24 cellular contexts compared by ENCODE assay signal in the genomic region with DNA sequence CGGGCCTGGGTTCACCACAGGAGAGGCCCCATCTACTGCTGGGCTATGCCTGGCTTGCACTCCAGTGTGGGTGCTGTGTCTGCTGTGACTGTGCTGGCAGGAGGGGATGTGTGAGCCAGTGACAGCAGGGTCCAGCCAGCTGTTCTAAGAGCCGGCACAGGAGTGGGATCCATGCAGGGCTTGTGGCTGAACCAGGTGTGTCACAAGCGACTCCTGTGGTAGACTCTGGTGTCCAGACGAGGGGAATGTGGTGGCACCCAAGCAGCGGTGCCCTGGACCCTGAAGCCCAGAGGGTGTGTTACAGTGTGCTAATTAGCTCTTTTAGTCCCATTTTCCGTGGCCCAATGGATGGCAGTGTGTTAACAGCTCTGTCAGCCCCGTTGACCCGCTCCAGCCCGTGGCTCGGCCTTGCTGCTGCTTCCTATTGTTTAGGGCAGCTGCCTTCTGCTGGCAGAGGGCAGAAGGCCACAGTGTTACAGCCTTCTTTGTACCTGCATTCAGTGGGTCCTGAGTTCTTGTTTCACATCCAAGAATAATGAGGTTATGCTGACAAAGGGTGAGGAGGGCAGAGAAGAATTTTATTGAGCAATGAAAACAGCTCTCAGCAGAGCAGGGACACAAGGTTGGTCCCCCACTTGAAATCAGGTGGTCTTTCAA.
DNase-seq lines count a peak whose midpoint lies in the region; ATAC-seq, FAIRE-seq and TF ChIP-seq lines count a peak whose summit lies in the region.
"Had no signal": no experiment of that assay in that cellular context is flagged by ENCODE, and none has a peak within 500 bp of the region (broad histone marks: within the 10 kb centered on the region; RNA-seq: fewer than 3 reads in every experiment).

No MANE protein-coding gene starts in this region.

- DNase-seq in Panc1 (ENCODE audit: low read depth, low spot score) = no peak
- peak in 1 of 2 experiments; percentile 49 for DNase-seq in H1 (ENCODE audit: low read depth in 1 of 2, low spot score in 2 of 2)
- DNase-seq in mesendoderm = no peak
- no peak for DNase-seq in stomach
- no peak for DNase-seq in nucleus accumbens (lab: John Stamatoyannopoulos, UW)
- no peak for DNase-seq in A172 (ENCODE audit: low spot score)
- no peak for DNase-seq in activated naive CD4-positive, alpha-beta T cell treated with anti-CD3 and anti-CD28 coated beads, Interleukin-2, amount 50 U/mL, for 72 hours (ENCODE audit: low spot score in 2 of 2)
- DNase-seq: activated CD4-positive, CD25-positive, alpha-beta regulatory T cell treated with anti-CD3 and anti-CD28 coated beads, Interleukin-2, amount 50 U/mL, for 72 hours; activated CD8-positive, alpha-beta memory T cell treated with anti-CD3 and anti-CD28 coated beads for 24 hours; activated naive CD4-positive, alpha-beta T cell treated with Interleukin-2 at 50 U/mL for 16 hours; activated T-cell treated with anti-CD3 and anti-CD28 coated beads, Interleukin-2, amount 50 U/mL, for 4 hours; anterior cingulate cortex; DMS79; effector memory CD4-positive, alpha-beta T cell; HCEC 1CT; NCI-H2107; ovary; RPMI8226; stimulated activated naive CD4-positive, alpha-beta T cell; T1000 had no signal

- no peak overlapping the region for H3K23ac ChIP-seq in H1 (ENCODE audit: insufficient read length)
- no peak overlapping the region for H3K23ac ChIP-seq in mesendoderm (ENCODE audit: low read length)

- H3K9ac ChIP-seq in H1 (replicated peaks in 1 of 4; ENCODE audit: extremely low read depth in 1 of 4, low read depth in 3 of 4, low read length in 3 of 4) (no peak overlapping the region), mesendoderm (ENCODE audit: low read length) (peak overlapping the region; percentile 14)

- POLR2A ChIA-PET in Panc1 (lab: Charles Lee) = no interaction called here
- POLR2A ChIA-PET in H1 (lab: Charles Lee; ENCODE audit: partially characterized antibody) = interaction anchor here (0.8 kb wide), 1 partner anchor 9 kb away, joined by 4 read pairs; no protein-coding TSS in a partner anchor

- TF ChIP-seq RAD21 in H1 (IDR thresholded peaks at IDR 0.05 in 1 of 2, conservative IDR thresholded peaks at IDR 0.05 in 1 of 2; ENCODE audit: low read depth in 2 of 2, low read length in 2 of 2) = peak in 1 of 2 experiments; percentile 20; a peak in 1 of 4 replicates

- H3K4me2 ChIP-seq in H1 (ENCODE audit: insufficient read depth in 1 of 2, low read depth in 2 of 2, low read length in 2 of 2) (no peak overlapping the region), mesendoderm (ENCODE audit: low read length) (no peak overlapping the region)

- H4K5ac ChIP-seq in H1 (ENCODE audit: insufficient read length, low read depth, low read length) (no peak overlapping the region), mesendoderm (ENCODE audit: low read length) (no peak overlapping the region)

- ATAC-seq in Panc1 (no peak), GM18519 (IDR thresholded peaks at IDR 0.05; ENCODE audit: low FRiP score, unreplicated experiment) (no peak)
- no peak for ATAC-seq in activated naive CD4-positive, alpha-beta T cell treated with anti-CD3 and anti-CD28 coated beads, Interleukin-2, amount 50 U/mL, for 72 hours
- ATAC-seq: activated T-cell treated with anti-CD3 and anti-CD28 coated beads, Interleukin-2, amount 50 U/mL, for 4 hours; SK-N-SH treated with all-trans-retinoic acid at 6 μM for 48 hours had no signal

- no peak overlapping the region for H3K56ac ChIP-seq in H1 (replicated peaks; ENCODE audit: insufficient read length, low read depth, low read length)
- peak overlapping the region; percentile 68 for H3K56ac ChIP-seq in mesendoderm (ENCODE audit: low read length)

- H3K79me2 ChIP-seq in H1 (ENCODE audit: control insufficient read depth in 1 of 2, insufficient read depth in 2 of 2, low read length in 2 of 2) (no peaks in the 10 kb centered on the region), mesendoderm (ENCODE audit: control insufficient read depth, insufficient read depth, low read length) (no peaks in the 10 kb centered on the region)

- WGBS in H1 (ENCODE audit: extremely low coverage in 1 of 2, insufficient coverage in 1 of 2, insufficient read length in 1 of 2, insufficient replicate concordance in 2 of 2, low coverage in 1 of 2, low lambda C conversion rate in 2 of 2, missing lambda C conversion rate in 1 of 2), 2 experiments = 90% methylated on average over 10 of the region's 10 CpGs; no CpG with 5 or more reads in 1 of the 2 experiments
- WGBS in mesendoderm (ENCODE audit: extremely low coverage, insufficient coverage, low lambda C conversion rate) = no CpG with 5 or more reads among the region's 10 CpGs
- WGBS in stomach, 5 donors = 90 to 96% (median 90%) methylated on average over 10 of the region's 10 CpGs

- H3K36me3 ChIP-seq in Panc1 (ENCODE audit: control insufficient read depth, insufficient read depth, low read length) (no peaks in the 10 kb centered on the region), H1 (ENCODE audit: control insufficient read depth in 2 of 4, insufficient read depth in 4 of 4, low read length in 3 of 4) (no peaks in the 10 kb centered on the region), mesendoderm (ENCODE audit: control insufficient read depth, insufficient read depth, low read length) (no peaks in the 10 kb centered on the region), stomach (no peaks in the 10 kb centered on the region)
- H3K36me3 ChIP-seq: ovary, upper lobe of left lung had no signal

- H3K9me3 ChIP-seq in Panc1 (ENCODE audit: control insufficient read depth, insufficient read depth, low read depth, low read length) (peaks cover 6% of the 10 kb centered on the region; the same call in 1 of the 2 replicates), H1 (ENCODE audit: insufficient read depth in 2 of 2, low read depth in 1 of 2, low read length in 1 of 2) (no peaks in the 10 kb centered on the region), stomach (peaks cover 0 to 6% (median 0%) of the 10 kb centered on the region in 4 donors)
- H3K9me3 ChIP-seq: ovary had no signal

- H3K27ac ChIP-seq in Panc1 (ENCODE audit: low read length) = peak overlapping the region; percentile 99
- H3K27ac ChIP-seq in H1 (ENCODE audit: low read depth, low read length) = no peak overlapping the region
- peak overlapping the region; percentile 28 for H3K27ac ChIP-seq in mesendoderm (ENCODE audit: low read depth, low read length)
- H3K27ac ChIP-seq in stomach = peak overlapping the region in 4 of 5 donors; percentile 34 to 91 (median 84)

- TF ChIP-seq CTCF in Panc1 (IDR thresholded peaks at IDR 0.05) (no peak), H1 (IDR thresholded peaks at IDR 0.05; ENCODE audit: control extremely low read depth in 1 of 3, insufficient read depth in 1 of 3, low read depth in 1 of 3, low read length in 3 of 3) (peak in 1 of 3 experiments; percentile 8; a peak in 1 of 4 replicates), stomach (IDR thresholded peaks at IDR 0.05) (no peak)

- CTCF ChIA-PET in Panc1 (lab: Charles Lee) = no interaction called here
- CTCF ChIA-PET in H1 (lab: Charles Lee; ENCODE audit: partially characterized antibody) = interaction anchor here (0.9 to 2.3 kb wide), 7 partner anchors 11 to 55 kb away, joined by 3 to 7 read pairs (median 4); no protein-coding TSS in a partner anchor

- H4K20me1 ChIP-seq in H1 (replicated peaks in 1 of 2; ENCODE audit: control insufficient read depth in 1 of 2, insufficient read depth in 2 of 2, low read length in 2 of 2) = no peaks in the 10 kb centered on the region

- H3K4ac ChIP-seq in H1 (replicated peaks; ENCODE audit: insufficient read length, low read depth, low read length) = no peak overlapping the region
- H3K4ac ChIP-seq in mesendoderm (ENCODE audit: low read depth, low read length) = no peak overlapping the region

- no peak overlapping the region for H2BK20ac ChIP-seq in H1 (ENCODE audit: low read length)

- peaks cover 35% of the 10 kb centered on the region for H3K4me1 ChIP-seq in Panc1 (ENCODE audit: control insufficient read depth, insufficient read depth, low read length)
- peaks cover 3 to 17% (median 12%) of the 10 kb centered on the region in 4 experiments for H3K4me1 ChIP-seq in H1 (replicated peaks in 1 of 4; ENCODE audit: control insufficient read depth in 3 of 4, insufficient read depth in 4 of 4, low read length in 3 of 4)
- H3K4me1 ChIP-seq in mesendoderm (ENCODE audit: control insufficient read depth, low read depth, low read length) = peaks cover 10% of the 10 kb centered on the region
- peaks cover 38 to 65% (median 53%) of the 10 kb centered on the region in 4 donors for H3K4me1 ChIP-seq in stomach

- H3K79me1 ChIP-seq in H1 (ENCODE audit: low read depth, low read length) = no peaks in the 10 kb centered on the region
- H3K79me1 ChIP-seq in mesendoderm (ENCODE audit: low read length) = no peaks in the 10 kb centered on the region

- no peak for FAIRE-seq in H1 (lab: Jason Lieb, UNC)
- FAIRE-seq: GM12892 had no signal

- peak overlapping the region; percentile 45; the same call in 1 of the 2 replicates for H2BK12ac ChIP-seq in H1 (ENCODE audit: low read depth, low read length)

- no peak overlapping the region for H4K8ac ChIP-seq in H1 (ENCODE audit: extremely low read depth, insufficient read depth, low read length)
- no peak overlapping the region for H4K8ac ChIP-seq in mesendoderm (ENCODE audit: low read depth, low read length)

- H2AK5ac ChIP-seq in H1 (ENCODE audit: low read depth, low read length) (no peak overlapping the region), mesendoderm (ENCODE audit: low read length) (no peak overlapping the region)

- intact Hi-C loops in Panc1 (cut with micrococcal nuclease; ENCODE audit: unreplicated experiment) = loop anchor here (5.0 kb wide), 1 partner anchor 51 kb away; no protein-coding TSS in a partner anchor
- intact Hi-C loops in stomach (cut with DNase I; ENCODE audit: low total_unique reads) = no loop called here

- H3K14ac ChIP-seq in H1 (ENCODE audit: insufficient read length) = no peak overlapping the region

- H2AFZ ChIP-seq in H1 (ENCODE audit: low read length) = peak overlapping the region; percentile 78; the same call in 1 of the 2 replicates

- TF ChIP-seq POLR2A in H1 (IDR thresholded peaks at IDR 0.05; ENCODE audit: control extremely low read depth in 1 of 2, low read depth in 2 of 2, low read length in 2 of 2) (no peak), stomach (IDR thresholded peaks at IDR 0.05) (no peak)

- H3K36me3 Mint-ChIP-seq in activated naive CD4-positive, alpha-beta T cell treated with anti-CD3 and anti-CD28 coated beads, Interleukin-2, amount 50 U/mL, for 72 hours = peaks cover 8 to 12% of the 10 kb centered on the region in 2 donors

- no peaks in the 10 kb centered on the region for H3K23me2 ChIP-seq in H1 (ENCODE audit: low read depth, low read length)

- peaks cover 9 to 14% of the 10 kb centered on the region in 2 donors for H3K9me3 Mint-ChIP-seq in activated naive CD4-positive, alpha-beta T cell treated with anti-CD3 and anti-CD28 coated beads, Interleukin-2, amount 50 U/mL, for 72 hours

- H2BK5ac ChIP-seq in H1 (ENCODE audit: low read depth, low read length) = no peak overlapping the region
- peak overlapping the region; percentile 51 for H2BK5ac ChIP-seq in mesendoderm (ENCODE audit: low read length)

- no peak overlapping the region for H2BK120ac ChIP-seq in H1 (replicated peaks; ENCODE audit: low read depth, low read length)
- no peak overlapping the region for H2BK120ac ChIP-seq in mesendoderm (ENCODE audit: low read depth, low read length)

- H2BK15ac ChIP-seq in H1 (ENCODE audit: low read length) (no peak overlapping the region), mesendoderm (replicated peaks; ENCODE audit: low read depth) (no peak overlapping the region)

- in situ Hi-C loops in Panc1 (cut with HindIII; ENCODE audit: low pct_unique_long_range_greater_than_20kb, low sequenced_read_pairs) = no loop called here

- BruUV-seq in Panc1 (replicated peaks; lab: Mats Ljungman, UMichigan) = no TSS peak

- H3K18ac ChIP-seq in H1 (ENCODE audit: extremely low read depth, low read length) (no peak overlapping the region), mesendoderm (ENCODE audit: low read length) (peak overlapping the region; percentile 24)

- H3K27ac Mint-ChIP-seq in activated naive CD4-positive, alpha-beta T cell treated with anti-CD3 and anti-CD28 coated beads, Interleukin-2, amount 50 U/mL, for 72 hours = no peak overlapping the region

- peak overlapping the region; percentile 46 for H4K91ac ChIP-seq in H1 (replicated peaks; ENCODE audit: insufficient read length, low read length)

- H3K27me3 ChIP-seq in Panc1 (ENCODE audit: control insufficient read depth, insufficient read depth, low read length) (no peaks in the 10 kb centered on the region), H1 (replicated peaks in 1 of 4; ENCODE audit: control insufficient read depth in 3 of 4, extremely low read depth in 1 of 4, insufficient read depth in 3 of 4, low read length in 3 of 4) (peaks cover 0 to 1% (median 0%) of the 10 kb centered on the region in 4 experiments; a peak in 1 of 7 replicates), mesendoderm (ENCODE audit: insufficient read depth, low read length, poor library complexity) (no peaks in the 10 kb centered on the region), stomach (no peaks in the 10 kb centered on the region)
- H3K27me3 ChIP-seq: ovary, upper lobe of left lung had no signal

- H3K4me3 ChIP-seq in Panc1 (ENCODE audit: low read depth in 2 of 2, low read length in 2 of 2) (no peak overlapping the region), H1 (ENCODE audit: extremely low read depth in 1 of 4, insufficient read depth in 2 of 4, low read depth in 3 of 4, low read length in 4 of 4) (no peak overlapping the region), mesendoderm (ENCODE audit: low read length) (no peak overlapping the region), stomach (no peak overlapping the region)
- H3K4me3 ChIP-seq: ovary, upper lobe of left lung had no signal

- TF ChIP-seq EP300 in H1 (IDR thresholded peaks at IDR 0.05; ENCODE audit: borderline replicate concordance in 1 of 2, low read depth in 2 of 2, low read length in 2 of 2) (no peak), stomach (IDR thresholded peaks at IDR 0.05) (no peak)
